In the genomic region with DNA sequence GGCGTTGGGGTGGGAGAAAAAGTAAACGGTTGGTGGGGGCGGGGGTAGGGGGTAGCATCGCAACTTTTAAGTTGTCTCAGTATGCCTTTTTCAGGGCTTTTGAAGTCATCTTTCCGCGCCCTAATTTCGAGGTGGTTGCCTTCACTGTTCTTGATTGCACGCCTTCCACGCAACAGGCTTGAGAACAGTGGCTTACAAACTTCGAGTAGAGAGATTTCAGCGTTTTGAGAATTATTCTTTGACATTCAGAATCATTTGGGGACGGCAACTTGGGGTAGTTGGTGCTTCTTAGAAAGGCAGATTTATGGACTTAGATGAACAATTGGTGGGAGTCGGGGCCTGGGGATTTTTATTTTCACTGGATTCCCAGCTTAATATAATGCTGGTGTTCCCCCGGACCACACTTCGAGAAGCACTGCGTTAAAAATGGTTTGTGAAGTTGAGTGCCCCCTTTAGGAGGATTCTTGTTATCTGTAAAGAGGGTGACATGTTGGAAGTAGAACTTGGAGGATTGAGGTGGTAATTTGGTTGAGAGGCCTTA, we compare ENCODE assay signal across 8 cellular contexts. TPM values are rescaled to one million over a fixed set of nuclear protein-coding genes. Genes with fewer than 3 reads are reported as not detected.
DNase-seq lines count a peak whose midpoint lies in the region; ATAC-seq, FAIRE-seq and TF ChIP-seq lines count a peak whose summit lies in the region.

No MANE protein-coding gene starts in this region.

- H3K4me3 ChIP-seq in A549 (peak overlapping the region; percentile 76), hepatocyte (peak overlapping the region; percentile 67), sigmoid colon (peak overlapping the region; percentile 88 to 94 (median 92))

- no peaks in the 10 kb centered on the region for H3K9me2 ChIP-seq in hepatocyte (replicated peaks; ENCODE audit: insufficient read depth)

- no peaks in the 10 kb centered on the region for H3K79me2 ChIP-seq in hepatocyte

- TF ChIP-seq CTCF in A549 (IDR thresholded peaks at IDR 0.05) (peak; percentile 55), GM10248 (IDR thresholded peaks at IDR 0.05; ENCODE audit: control extremely low read depth, extremely low read depth, low read depth, missing control alignments) (peak; percentile 47), hepatocyte (IDR thresholded peaks at IDR 0.05; ENCODE audit: poor library complexity) (peak; percentile 67), sigmoid colon (IDR thresholded peaks at IDR 0.05) (peak in 2 of 4 experiments; percentile 24 to 35)

- H4K20me1 ChIP-seq in hepatocyte (ENCODE audit: insufficient read depth, poor library complexity, severe bottlenecking): peaks cover 47% of the 10 kb centered on the region

- peak overlapping the region; percentile 82 for H3K4me2 ChIP-seq in A549
- peak overlapping the region; percentile 79 for H3K4me2 ChIP-seq in hepatocyte

- no peaks in the 10 kb centered on the region for H3K36me3 ChIP-seq in hepatocyte (replicated peaks; ENCODE audit: insufficient read depth, low read depth)
- H3K36me3 ChIP-seq in sigmoid colon: peaks cover 0 to 20% (median 0%) of the 10 kb centered on the region in 4 donors

- POLR2A ChIA-PET in A549 (lab: Yijun Ruan, JAX) (interaction anchor here (0.5 to 2.2 kb wide), 10 partner anchors 11 to 146 kb away, joined by 3 to 14 read pairs (median 5); no protein-coding TSS in a partner anchor), GM10248 (lab: Yijun Ruan, JAX) (no interaction called here)

- H3K9me3 ChIP-seq in A549 (no peaks in the 10 kb centered on the region), hepatocyte (ENCODE audit: low read depth) (no peaks in the 10 kb centered on the region), sigmoid colon (no peaks in the 10 kb centered on the region)

- H3K27me3 ChIP-seq in hepatocyte (no peaks in the 10 kb centered on the region), sigmoid colon (no peaks in the 10 kb centered on the region)

- CTCF ChIA-PET in A549 (lab: Yijun Ruan, JAX): interaction anchor here (0.6 to 2.7 kb wide), 11 partner anchors 13 to 1121 kb away, joined by 3 to 14 read pairs (median 3); no protein-coding TSS in a partner anchor
- CTCF ChIA-PET in GM10248 (lab: Yijun Ruan, JAX): interaction anchor here (1.3 to 1.9 kb wide), 9 partner anchors 9 to 687 kb away, joined by 3 to 21 read pairs (median 5); no protein-coding TSS in a partner anchor

- TF ChIP-seq POLR2A in A549 (IDR thresholded peaks at IDR 0.05; ENCODE audit: low read length): no peak
- TF ChIP-seq POLR2A in sigmoid colon (IDR thresholded peaks at IDR 0.05): no peak

- TF ChIP-seq EP300 in A549 (IDR thresholded peaks at IDR 0.05) (no peak), sigmoid colon (IDR thresholded peaks at IDR 0.05) (no peak)

- peak overlapping the region; percentile 22 for H2AFZ ChIP-seq in hepatocyte

- H3K4me1 ChIP-seq in A549: peaks cover 30% of the 10 kb centered on the region
- H3K4me1 ChIP-seq in hepatocyte (ENCODE audit: insufficient read depth): peaks cover 26% of the 10 kb centered on the region
- H3K4me1 ChIP-seq in sigmoid colon: peaks cover 0 to 61% (median 49%) of the 10 kb centered on the region in 4 donors

- WGBS in A549 (ENCODE audit: missing lambda C conversion rate): 1% methylated on average over 16 of the region's 16 CpGs
- WGBS in hepatocyte (ENCODE audit: low lambda C conversion rate, missing lambda C conversion rate): under 1% methylated on average over 15 of the region's 16 CpGs
- 0 to 1% methylated on average over 16 of the region's 16 CpGs for WGBS in sigmoid colon, 2 donors

- peak; percentile 67 to 72 for DNase-seq in A549 (ENCODE audit: low read depth in 1 of 2, low spot score in 1 of 2)
- DNase-seq in GM10248 (ENCODE audit: extremely low spot score): peak; percentile 48
- peak; percentile 62 for DNase-seq in RPMI8226
- peak; percentile 78 for DNase-seq in hepatocyte (ENCODE audit: low spot score)
- no peak for DNase-seq in sigmoid colon

- FAIRE-seq in A549 (lab: Jason Lieb, UNC): no peak

- H3K27ac ChIP-seq in A549: peak overlapping the region; percentile 94 to 97
- H3K27ac ChIP-seq in angular gyrus (ENCODE audit: low read depth, low read length): peak overlapping the region; percentile 98
- peak overlapping the region; percentile 98 for H3K27ac ChIP-seq in hepatocyte
- peak overlapping the region; percentile 98 to 99 (median 98) for H3K27ac ChIP-seq in sigmoid colon

- intact Hi-C loops in sigmoid colon (cut with DNase I): loop anchor here (2.0 to 5.0 kb wide), 5 partner anchors 45 to 150 kb away; a partner anchor contains a TSS

- ATAC-seq in A549 (peak; percentile 66 to 70), HG03460 (IDR thresholded peaks at IDR 0.05; ENCODE audit: unreplicated experiment) (peak; percentile 26), GM19328 (IDR thresholded peaks at IDR 0.05; ENCODE audit: unreplicated experiment) (no peak)

- peak; percentile 38 to 41; a peak in 4 of 5 replicates for TF ChIP-seq RAD21 in A549 (conservative IDR thresholded peaks at IDR 0.05 in 1 of 2, IDR thresholded peaks at IDR 0.05 in 1 of 2)

TF ChIP-seq in A549, 52 proteins besides CTCF, POLR2A, EP300 and RAD21:
- TF ChIP-seq MAZ (IDR thresholded peaks at IDR 0.05; ENCODE audit: borderline replicate concordance, low read depth, low read length) (no peak), SMC3 (IDR thresholded peaks at IDR 0.05) (peak; percentile 28; the same call in 1 of the 3 replicates), SREBF2 (IDR thresholded peaks at IDR 0.05) (no peak)

RNA-seq across cellular contexts. Expression of a gene that starts 0.9 kb away (rescaled TPM):
- polyA plus RNA-seq in A549 (2011; rRNA removed): 42.9 and 68.4 TPM in 2 replicates
- polyA plus RNA-seq in A549 (2012; cell fraction: cytosol; rRNA removed): 7.9 and 8.2 TPM in 2 replicates
- polyA plus RNA-seq in A549 (2012; cell fraction: nucleus; rRNA removed): 2.7 and 4.5 TPM in 2 replicates
- 39.3 to 42.0 TPM (median 39.5 TPM) in 3 replicates for polyA plus RNA-seq in A549 (2017; fragmentation: RNase III; extraction: RNeasy Plus Mini Kit Qiagen cat#74134 plus additional on column Dnase treatment)
- polyA minus RNA-seq in A549 (2011; rRNA and poly(A)+ RNA removed): 9.8 and 11.9 TPM in 2 replicates
- 81.8 and 91.4 TPM in 2 replicates for total RNA-seq in hepatocyte
- 51.0 and 58.8 TPM in 2 replicates for polyA plus RNA-seq in hepatocyte
- total RNA-seq in sigmoid colon: 10 to 100 TPM; 28.8 to 53.2 (median 38.3) TPM
- polyA plus RNA-seq in sigmoid colon: 10 to 100 TPM; 20.3 to 34.0 (median 21.0) TPM
